22 cellular contexts compared by ENCODE assay signal in genomic region chr6:134954272-134954990, GRCh38. TPM values are rescaled to one million over a fixed set of nuclear protein-coding genes. Genes with fewer than 3 reads are reported as not detected.
DNase-seq lines count a peak whose midpoint lies in the region; ATAC-seq, FAIRE-seq and TF ChIP-seq lines count a peak whose summit lies in the region.
"Had no signal": no experiment of that assay in that cellular context is flagged by ENCODE, and none has a peak within 500 bp of the region (broad histone marks: within the 10 kb centered on the region; RNA-seq: fewer than 3 reads in every experiment).

No MANE protein-coding gene starts in this region.

- no TSS peak for BruUV-seq in HepG2 (replicated peaks; lab: Mats Ljungman, UMichigan)

- H3K27me3 ChIP-seq in HepG2 (ENCODE audit: control insufficient read depth in 1 of 2, insufficient read depth in 2 of 2, low read length in 2 of 2) (no peaks in the 10 kb centered on the region), right lobe of liver (no peaks in the 10 kb centered on the region), hepatocyte (no peaks in the 10 kb centered on the region), pancreas (no peaks in the 10 kb centered on the region), spleen (replicated peaks in 1 of 7) (no peaks in the 10 kb centered on the region)

- WGBS in HepG2 (ENCODE audit: low lambda C conversion rate): 66% methylated on average over 4 of the region's 4 CpGs
- 56% methylated on average over 3 of the region's 4 CpGs for WGBS in right lobe of liver (ENCODE audit: insufficient coverage, low coverage, low lambda C conversion rate, missing lambda C conversion rate)
- 88% methylated on average over 4 of the region's 4 CpGs for WGBS in hepatocyte (ENCODE audit: low lambda C conversion rate, missing lambda C conversion rate)
- 54 to 56% methylated on average over 4 of the region's 4 CpGs for WGBS in pancreas, 2 donors
- 78 to 91% (median 85%) methylated on average over 4 of the region's 4 CpGs for WGBS in spleen, 5 donors

- no peak overlapping the region for H3K4me3 ChIP-seq in HepG2 (replicated peaks in 1 of 3; ENCODE audit: insufficient read depth in 1 of 3, low read depth in 2 of 3, low read length in 3 of 3)
- H3K4me3 ChIP-seq in right lobe of liver: no peak overlapping the region
- no peak overlapping the region for H3K4me3 ChIP-seq in hepatocyte
- no peak overlapping the region for H3K4me3 ChIP-seq in pancreas
- H3K4me3 ChIP-seq in spleen: no peak overlapping the region
- H3K4me3 ChIP-seq: A549 had no signal

- H3K4me2 ChIP-seq in HepG2 (ENCODE audit: low read depth, low read length): no peak overlapping the region
- no peak overlapping the region for H3K4me2 ChIP-seq in hepatocyte
- H3K4me2 ChIP-seq: A549 had no signal

- H2AFZ ChIP-seq in HepG2 (ENCODE audit: low read length) (no peak overlapping the region), hepatocyte (no peak overlapping the region)

- TF ChIP-seq EP300 in HepG2 (IDR thresholded peaks at IDR 0.05; ENCODE audit: low read depth in 2 of 2, low read length in 2 of 2) (no peak), HepG2 (CRISPR knock-in tag; IDR thresholded peaks at IDR 0.05; ENCODE audit: borderline replicate concordance) (no peak)

- ATAC-seq in HepG2 (no peak), right lobe of liver (no peak), pancreas (peak in 3 of 4 donors; percentile 35 to 55 (median 51)), HG02840 (IDR thresholded peaks at IDR 0.05; ENCODE audit: low FRiP score, unreplicated experiment) (no peak), HG03378 (IDR thresholded peaks at IDR 0.05; ENCODE audit: unreplicated experiment) (no peak)

- H3K36me3 ChIP-seq in HepG2 (replicated peaks in 1 of 2; ENCODE audit: control insufficient read depth in 1 of 2, insufficient read depth in 2 of 2, low read length in 2 of 2): no peaks in the 10 kb centered on the region
- no peaks in the 10 kb centered on the region for H3K36me3 ChIP-seq in right lobe of liver
- no peaks in the 10 kb centered on the region for H3K36me3 ChIP-seq in hepatocyte (replicated peaks; ENCODE audit: insufficient read depth, low read depth)
- no peaks in the 10 kb centered on the region for H3K36me3 ChIP-seq in pancreas
- H3K36me3 ChIP-seq in spleen: peaks cover 0 to 8% (median 0%) of the 10 kb centered on the region in 6 donors

- FAIRE-seq in HepG2 (lab: Jason Lieb, UNC): no peak
- FAIRE-seq in pancreas (lab: Jason Lieb, UNC): no peak
- FAIRE-seq: A549, H54 had no signal

- POLR2A ChIA-PET in HepG2 (lab: Yijun Ruan, JAX): no interaction called here

- H3K27ac ChIP-seq in HepG2 (ENCODE audit: extremely low read length, insufficient read depth, low read length) (no peak overlapping the region), right lobe of liver (no peak overlapping the region), hepatocyte (peak overlapping the region; percentile 29), pancreas (no peak overlapping the region), spleen (no peak overlapping the region)
- H3K27ac ChIP-seq: A549 had no signal

- H4K20me1 ChIP-seq in HepG2 (ENCODE audit: insufficient read depth, low read length) (no peaks in the 10 kb centered on the region), hepatocyte (ENCODE audit: insufficient read depth, poor library complexity, severe bottlenecking) (no peaks in the 10 kb centered on the region)

- in situ Hi-C loops in HepG2 (cut with HindIII; ENCODE audit: extremely low pct_ligation_motif_present, low pct_unique_long_range_greater_than_20kb): no loop called here

- H3K9me3 ChIP-seq in HepG2 (ENCODE audit: low read length) (no peaks in the 10 kb centered on the region), right lobe of liver (no peaks in the 10 kb centered on the region), hepatocyte (ENCODE audit: low read depth) (no peaks in the 10 kb centered on the region), pancreas (no peaks in the 10 kb centered on the region), spleen (peaks cover 0 to 6% (median 2%) of the 10 kb centered on the region in 8 donors)
- H3K9me3 ChIP-seq: A549 had no signal

- TF ChIP-seq CTCF in HepG2 (CRISPR knock-in tag; IDR thresholded peaks at IDR 0.05) (no peak), right lobe of liver (IDR thresholded peaks at IDR 0.05) (no peak), hepatocyte (IDR thresholded peaks at IDR 0.05; ENCODE audit: poor library complexity) (no peak), pancreas (IDR thresholded peaks at IDR 0.05) (no peak), spleen (IDR thresholded peaks at IDR 0.05 in 8 of 11, conservative IDR thresholded peaks at IDR 0.05 in 3 of 11) (no peak)

- CTCF ChIA-PET in HepG2 (lab: Yijun Ruan, JAX; ENCODE audit: low intra/inter-chr PET ratio, low total read pairs): no interaction called here

- intact Hi-C loops in HepG2 (cut with micrococcal nuclease; ENCODE audit: unreplicated experiment): no loop called here
- intact Hi-C loops in right lobe of liver (cut with DNase I): no loop called here
- intact Hi-C loops in pancreas (cut with DNase I): no loop called here
- intact Hi-C loops in spleen (cut with DNase I; ENCODE audit: low total_unique reads): no loop called here

- H3K79me2 ChIP-seq in HepG2 (ENCODE audit: insufficient read depth, low read length) (no peaks in the 10 kb centered on the region), hepatocyte (no peaks in the 10 kb centered on the region)

- TF ChIP-seq POLR2A in HepG2 (IDR thresholded peaks at IDR 0.05; ENCODE audit: insufficient read depth in 1 of 2, low read depth in 2 of 2, low read length in 2 of 2): no peak
- no peak for TF ChIP-seq POLR2A in right lobe of liver (IDR thresholded peaks at IDR 0.05)
- no peak for TF ChIP-seq POLR2A in spleen (IDR thresholded peaks at IDR 0.05)

- H3K9me2 ChIP-seq in hepatocyte (replicated peaks; ENCODE audit: insufficient read depth): no peaks in the 10 kb centered on the region

- DNase-seq in HepG2 (ENCODE audit: low spot score) (no peak), right lobe of liver (no peak), NCI-H226 (peak; percentile 74), hepatocyte (ENCODE audit: low spot score) (peak; percentile 23), pancreas (no peak), spleen (no peak)
- DNase-seq: CD4-positive, alpha-beta T cell; DMS79; Kasumi-1; MM.1S; NCI-H1105 treated with DMSO at 0.1 percent for 48 hours; NCI-H1694 treated with DMSO at 0.1 percent for 48 hours; NCI-H2107; NCI-H510A treated with DMSO at 0.1 percent for 48 hours; NCI-H82; OCI-M1; SIG-M5 had no signal

- H3K9ac ChIP-seq in HepG2 (ENCODE audit: insufficient read depth, low read depth, low read length): no peak overlapping the region

- TF ChIP-seq RAD21 in HepG2 (CRISPR knock-in tag; IDR thresholded peaks at IDR 0.05): no peak

- H3K4me1 ChIP-seq in HepG2 (ENCODE audit: insufficient read depth, low read length): peaks cover 41% of the 10 kb centered on the region
- peaks cover 0 to 25% (median 11%) of the 10 kb centered on the region in 4 donors for H3K4me1 ChIP-seq in right lobe of liver
- H3K4me1 ChIP-seq in hepatocyte (ENCODE audit: insufficient read depth): no peaks in the 10 kb centered on the region
- no peaks in the 10 kb centered on the region for H3K4me1 ChIP-seq in pancreas
- H3K4me1 ChIP-seq in spleen: no peaks in the 10 kb centered on the region
- H3K4me1 ChIP-seq: A549 had no signal

TF ChIP-seq in HepG2, 621 proteins besides CTCF, POLR2A, EP300 and RAD21:
- TF ChIP-seq ELF4 (CRISPR knock-in tag; IDR thresholded peaks at IDR 0.05; ENCODE audit: borderline replicate concordance) (no peak), NFE2L2 (IDR thresholded peaks at IDR 0.05; ENCODE audit: low read length) (peak; percentile 52; the same call in 1 of the 2 replicates), CEBPB (IDR thresholded peaks at IDR 0.05; ENCODE audit: borderline replicate concordance, low read depth, low read length) (peak; percentile 28; the same call in 1 of the 2 replicates)

RNA-seq across cellular contexts. Expression of gene ALDH8A1, which starts 4.5 kb away (rescaled TPM):
- 3.4 and 3.6 TPM in 2 replicates for total RNA-seq in HepG2 (2016; rRNA removed; fragmentation: Illumina TruSeq; extraction: Trizol)
- total RNA-seq in HepG2 (2016; cell fraction: cytosol; rRNA removed; fragmentation: Illumina TruSeq; extraction: Trizol; ENCODE audit: low read depth): 0.20 and 0.26 TPM in 2 replicates
- 2.7 and 3.0 TPM in 2 replicates for total RNA-seq in HepG2 (2016; cell fraction: insoluble cytoplasmic fraction; rRNA removed; fragmentation: Illumina TruSeq; extraction: Trizol)
- total RNA-seq in HepG2 (2016; cell fraction: membrane; rRNA removed; fragmentation: Illumina TruSeq; extraction: Trizol): 0.71 and 1.0 TPM in 2 replicates
- total RNA-seq in HepG2 (2016; cell fraction: nucleus; rRNA removed; fragmentation: Illumina TruSeq; extraction: Trizol): 1.1 and 1.6 TPM in 2 replicates
- polyA plus RNA-seq in HepG2 (2011; rRNA removed): 0.68 and 1.1 TPM in 2 replicates
- polyA plus RNA-seq in HepG2 (2011; cell fraction: cytosol; rRNA removed): 0.32 and 0.96 TPM in 2 replicates
- 1.5 and 2.1 TPM in 2 replicates for polyA plus RNA-seq in HepG2 (2011; cell fraction: nucleus; rRNA removed)
- polyA plus RNA-seq in HepG2 (2012): 0.41 and 0.99 TPM in 2 replicates
- 0.14 and 0.19 TPM in 2 replicates for polyA plus RNA-seq in HepG2 (2016; cell fraction: cytosol; fragmentation: Illumina TruSeq; extraction: Trizol; ENCODE audit: low read depth)
- 3.2 and 3.4 TPM in 2 replicates for polyA plus RNA-seq in HepG2 (2016; cell fraction: insoluble cytoplasmic fraction; fragmentation: Illumina TruSeq; extraction: Trizol; ENCODE audit: low read depth)
- 0.30 and 0.39 TPM in 2 replicates for polyA plus RNA-seq in HepG2 (2016; cell fraction: membrane; fragmentation: Illumina TruSeq; extraction: Trizol; ENCODE audit: low read depth)
- 1.4 and 1.6 TPM in 2 replicates for polyA plus RNA-seq in HepG2 (2016; cell fraction: nucleus; fragmentation: Illumina TruSeq; extraction: Trizol; ENCODE audit: insufficient read depth, low read depth)
- polyA minus RNA-seq in HepG2 (2011; rRNA and poly(A)+ RNA removed; ENCODE audit: low replicate concordance): 0.40 and 0.68 TPM in 2 replicates
- polyA minus RNA-seq in HepG2 (2011; cell fraction: cytosol; rRNA and poly(A)+ RNA removed): 0.40 TPM in 1 of 2 replicates, not detected in the other
- polyA minus RNA-seq in HepG2 (2011; cell fraction: nucleus; rRNA and poly(A)+ RNA removed): 3.6 and 3.7 TPM in 2 replicates
- 100 to 1,000 TPM in 4 of 6 experiments, 10 to 100 TPM in 2; 91.4 to 175 (median 166) TPM for total RNA-seq in right lobe of liver
- 9.9 and 11.0 TPM in 2 replicates for total RNA-seq in hepatocyte
- 5.3 and 8.0 TPM in 2 replicates for polyA plus RNA-seq in hepatocyte
- total RNA-seq in pancreas: 1 to 10 TPM in 1 of 6 donors, under 1 TPM in 5; 0.12 to 1.4 (median 0.51) TPM
- polyA plus RNA-seq in pancreas: 1 to 10 TPM in 1 of 2 donors, under 1 TPM in 1; 0.99 to 1.2 TPM
- 1 to 10 TPM in 6 of 7 donors, under 1 TPM in 1; 0.52 to 5.7 (median 1.2) TPM for total RNA-seq in spleen
- polyA plus RNA-seq in spleen: 1 to 10 TPM in 1 of 3 donors, under 1 TPM in 2; 0.64 to 1.0 (median 0.70) TPM
- polyA plus RNA-seq: IgD-negative memory B cell had no signal

Comparison
In these comparisons a context has a peak if more than half of its experiments do, and no peak if none do; other contexts are left out.
1. ATAC-seq: peak in pancreas (3 of 4); none in HepG2 (single experiment), right lobe of liver (0 of 4), HG02840 (single experiment) and HG03378 (single experiment).
2. DNase-seq: peak in NCI-H226 (single experiment) and hepatocyte (single experiment); none in HepG2 (single experiment), right lobe of liver (0 of 3), pancreas (0 of 6) and spleen (single experiment).